7 cellular contexts compared by ENCODE assay signal in genomic region chr14:69699243-69699642, GRCh38.
A peak's percentile ranks its signal among the peaks of the same experiment; 100 is the strongest.
DNase-seq lines count a peak whose midpoint lies in the region; ATAC-seq, FAIRE-seq and TF ChIP-seq lines count a peak whose summit lies in the region.
"Not testable (repeated sequence)": the region's sequence is repeated elsewhere in the genome, so short reads cannot be mapped to it uniquely, and the experiment has no call there.

No MANE protein-coding gene starts in this region.

- peaks cover 98% of the 10 kb centered on the region for H3K79me2 ChIP-seq in OCI-LY7 (ENCODE audit: insufficient read depth, low read depth, low read length)
- peaks cover 84% of the 10 kb centered on the region for H3K79me2 ChIP-seq in GM12878 (ENCODE audit: control insufficient read depth, insufficient read depth, low read length)

- peaks cover 96% of the 10 kb centered on the region for H3K4me1 Mint-ChIP-seq in activated CD4-positive, alpha-beta memory T cell treated with anti-CD3 and anti-CD28 coated beads for 36 hours (ENCODE audit: low read depth)
- peaks cover 85% of the 10 kb centered on the region for H3K4me1 Mint-ChIP-seq in activated T-helper 2 cell treated with anti-CD3 and anti-CD28 coated beads, Interferon-gamma antibody, Interleukin-2, Interleukin-4, amounts not matched to agents 10 μg/mL and 5 μg/mL and 100 μg/mL, durations not matched to agents 14 hours and 24 hours and 36 hours (ENCODE audit: low read depth)
- peaks cover 95 to 100% of the 10 kb centered on the region in 2 donors for H3K4me1 Mint-ChIP-seq in immature natural killer cell

- H3K9me3 ChIP-seq in OCI-LY7 (ENCODE audit: low read length); GM12878 (replicated peaks; ENCODE audit: control insufficient read depth, insufficient read depth, low read length): not testable (repeated sequence)

- not testable (repeated sequence) for FAIRE-seq in GM12878 (lab: Jason Lieb, UNC)

- H3K27ac Mint-ChIP-seq in activated CD4-positive, alpha-beta memory T cell treated with anti-CD3 and anti-CD28 coated beads for 36 hours: peak overlapping the region; percentile 10
- H3K27ac Mint-ChIP-seq in activated T-helper 2 cell treated with anti-CD3 and anti-CD28 coated beads, Interferon-gamma antibody, Interleukin-2, Interleukin-4, amounts not matched to agents 10 μg/mL and 5 μg/mL and 100 μg/mL, durations not matched to agents 14 hours and 24 hours and 36 hours: peak overlapping the region; percentile 35
- H3K27ac Mint-ChIP-seq in immature natural killer cell: peak overlapping the region; percentile 31 to 75 (median 56)

- ATAC-seq in GM12878: not testable (repeated sequence)
- peak; percentile 41 for ATAC-seq in stimulated activated naive CD8-positive, alpha-beta T cell treated with anti-CD3 and anti-CD28 coated beads, Interleukin-15, Interleukin-2, amounts not matched to agents 100 U/mL and 50 U/mL, for 24 hours

- TF ChIP-seq RAD21 in GM12878 (IDR thresholded peaks at IDR 0.05; ENCODE audit: insufficient read depth, low read depth, low read length): not testable (repeated sequence)

- H3K27me3 Mint-ChIP-seq in activated CD4-positive, alpha-beta memory T cell treated with anti-CD3 and anti-CD28 coated beads for 36 hours; activated T-helper 2 cell treated with anti-CD3 and anti-CD28 coated beads, Interferon-gamma antibody, Interleukin-2, Interleukin-4, amounts not matched to agents 10 μg/mL and 5 μg/mL and 100 μg/mL, durations not matched to agents 14 hours and 24 hours and 36 hours (ENCODE audit: low read depth); immature natural killer cell (ENCODE audit: low read depth in 3 of 3): not testable (repeated sequence)

- POLR2A ChIA-PET in OCI-LY7 (lab: Charles Lee): interaction anchor here (0.7 to 0.9 kb wide), 3 partner anchors 9 to 86 kb away, joined by 3 to 5 read pairs (median 4); no protein-coding TSS in a partner anchor
- POLR2A ChIA-PET in activated CD4-positive, alpha-beta memory T cell treated with anti-CD3 and anti-CD28 coated beads for 36 hours (lab: Charles Lee): interaction anchor here (2.2 kb wide), 1 partner anchor 12 kb away, joined by 8 read pairs; no protein-coding TSS in a partner anchor
- POLR2A ChIA-PET in GM12878 (lab: Charles Lee): interaction anchor here (0.5 to 1.8 kb wide), 4 partner anchors 10 to 48 kb away, joined by 3 to 10 read pairs (median 4); no protein-coding TSS in a partner anchor

- 0 out of 2 replicates have a peak overlapping the region, but pooled peaks have one; percentile 22 for H3K4me2 ChIP-seq in OCI-LY7 (ENCODE audit: low read length)
- peak overlapping the region; percentile 10; the same call in 1 of the 2 replicates for H3K4me2 ChIP-seq in GM12878 (ENCODE audit: control insufficient read depth, insufficient read depth)

- H3K27me3 ChIP-seq in GM12878 (replicated peaks in 1 of 2; ENCODE audit: control insufficient read depth in 2 of 2, insufficient read depth in 2 of 2, low read length in 1 of 2): not testable (repeated sequence)

- H3K9me2 ChIP-seq in OCI-LY7 (ENCODE audit: insufficient read depth, low read length): not testable (repeated sequence)

- DNase-seq in OCI-LY7 (ENCODE audit: low spot score); activated T-helper 2 cell treated with anti-CD3 and anti-CD28 coated beads, Interferon-gamma antibody, Interleukin-2, Interleukin-4, amounts not matched to agents 10 μg/mL and 5 μg/mL and 100 μg/mL, durations not matched to agents 14 hours and 24 hours and 36 hours (ENCODE audit: low spot score); GM12878 (ENCODE audit: low read depth, low spot score); immature natural killer cell: not testable (repeated sequence)
- peak; percentile 59 for DNase-seq in activated CD4-positive, alpha-beta memory T cell treated with anti-CD3 and anti-CD28 coated beads for 36 hours
- DNase-seq in stimulated activated CD4-positive, alpha-beta T cell treated with anti-CD3 and anti-CD28 coated beads, Interleukin-15, amount 100 ng/mL, for 24 hours: peak; percentile 42
- peak; percentile 35 for DNase-seq in stimulated activated naive CD8-positive, alpha-beta T cell treated with anti-CD3 and anti-CD28 coated beads, Interleukin-15, Interleukin-2, amounts not matched to agents 100 U/mL and 50 U/mL, for 24 hours

- peaks cover 36% of the 10 kb centered on the region for H4K20me1 ChIP-seq in OCI-LY7 (ENCODE audit: insufficient read depth, low read length)
- H4K20me1 ChIP-seq in GM12878 (ENCODE audit: control insufficient read depth, insufficient read depth): not testable (repeated sequence)

- H3K36me3 Mint-ChIP-seq in activated CD4-positive, alpha-beta memory T cell treated with anti-CD3 and anti-CD28 coated beads for 36 hours: peaks cover 25% of the 10 kb centered on the region
- H3K36me3 Mint-ChIP-seq in activated T-helper 2 cell treated with anti-CD3 and anti-CD28 coated beads, Interferon-gamma antibody, Interleukin-2, Interleukin-4, amounts not matched to agents 10 μg/mL and 5 μg/mL and 100 μg/mL, durations not matched to agents 14 hours and 24 hours and 36 hours (ENCODE audit: low read depth): peaks cover 30% of the 10 kb centered on the region
- H3K36me3 Mint-ChIP-seq in immature natural killer cell: not testable (repeated sequence)

- not testable (repeated sequence) for TF ChIP-seq POLR2A in GM12878 (IDR thresholded peaks at IDR 0.05; ENCODE audit: low read depth, low read length)

- H3K9ac ChIP-seq in GM12878 (ENCODE audit: control insufficient read depth, insufficient read depth, low read length): not testable (repeated sequence)

- H3K4me1 ChIP-seq in OCI-LY7 (ENCODE audit: insufficient read depth, low read length, poor library complexity, severe bottlenecking) (peaks cover 92% of the 10 kb centered on the region), GM12878 (ENCODE audit: control insufficient read depth, insufficient read depth, low read length) (peaks cover 76% of the 10 kb centered on the region)

- not testable (repeated sequence) for H3K9me3 Mint-ChIP-seq in activated CD4-positive, alpha-beta memory T cell treated with anti-CD3 and anti-CD28 coated beads for 36 hours; activated T-helper 2 cell treated with anti-CD3 and anti-CD28 coated beads, Interferon-gamma antibody, Interleukin-2, Interleukin-4, amounts not matched to agents 10 μg/mL and 5 μg/mL and 100 μg/mL, durations not matched to agents 14 hours and 24 hours and 36 hours; immature natural killer cell

- peak overlapping the region; percentile 6 for H3K4me3 Mint-ChIP-seq in activated CD4-positive, alpha-beta memory T cell treated with anti-CD3 and anti-CD28 coated beads for 36 hours
- not testable (repeated sequence) for H3K4me3 Mint-ChIP-seq in activated T-helper 2 cell treated with anti-CD3 and anti-CD28 coated beads, Interferon-gamma antibody, Interleukin-2, Interleukin-4, amounts not matched to agents 10 μg/mL and 5 μg/mL and 100 μg/mL, durations not matched to agents 14 hours and 24 hours and 36 hours (ENCODE audit: low read depth)
- H3K4me3 Mint-ChIP-seq in immature natural killer cell: peak overlapping the region in 1 of 5 donors; percentile 34

- BruUV-seq in OCI-LY7 (replicated peaks; lab: Mats Ljungman, UMichigan); GM12878 (replicated peaks; lab: Mats Ljungman, UMichigan): not testable (repeated sequence)

- intact Hi-C loops in OCI-LY7 (cut with micrococcal nuclease; ENCODE audit: unreplicated experiment); activated CD4-positive, alpha-beta memory T cell treated with anti-CD3 and anti-CD28 coated beads for 36 hours (cut with micrococcal nuclease); GM12878 (cut with micrococcal nuclease; ENCODE audit: unreplicated experiment): not testable (repeated sequence)
- intact Hi-C loops in activated T-helper 2 cell treated with anti-CD3 and anti-CD28 coated beads, Interferon-gamma antibody, Interleukin-2, Interleukin-4, amounts not matched to agents 10 μg/mL and 5 μg/mL and 100 μg/mL, durations not matched to agents 14 hours and 24 hours and 36 hours (cut with micrococcal nuclease): loop anchor here (5.0 kb wide), 1 partner anchor 68 kb away; the partner anchor contains the start of gene SRSF5

- CTCF ChIA-PET in OCI-LY7 (lab: Charles Lee; ENCODE audit: unreplicated experiment): not testable (repeated sequence)
- CTCF ChIA-PET in activated CD4-positive, alpha-beta memory T cell treated with anti-CD3 and anti-CD28 coated beads for 36 hours (lab: Charles Lee): interaction anchor here (1.0 to 2.3 kb wide), 2 partner anchors 11 to 14 kb away, joined by 3 to 9 read pairs; no protein-coding TSS in a partner anchor
- CTCF ChIA-PET in GM12878 (lab: Yijun Ruan, JAX): interaction anchor here (1.4 to 1.5 kb wide), 2 partner anchors 10 to 70 kb away, joined by 3 to 5 read pairs; no protein-coding TSS in a partner anchor

- RAD21 ChIA-PET in GM12878 (lab: Charles Lee; ENCODE audit: unreplicated experiment): interaction anchor here (1.5 to 2.7 kb wide), 2 partner anchors 28 to 94 kb away, joined by 3 to 8 read pairs; no protein-coding TSS in a partner anchor

- H3K36me3 ChIP-seq in OCI-LY7 (ENCODE audit: insufficient read depth, low read length): peaks cover 14% of the 10 kb centered on the region
- H3K36me3 ChIP-seq in GM12878 (ENCODE audit: control insufficient read depth in 2 of 2, insufficient read depth in 2 of 2, low read length in 1 of 2): not testable (repeated sequence)

- not testable (repeated sequence) for H3K27ac ChIP-seq in OCI-LY7 (ENCODE audit: low read depth, low read length, poor library complexity, severe bottlenecking); GM12878 (ENCODE audit: control insufficient read depth, insufficient read depth)

- 35% methylated on average over 6 of the region's 6 CpGs for WGBS in GM12878 (ENCODE audit: insufficient coverage, insufficient replicate concordance, low lambda C conversion rate, missing lambda C conversion rate)

- H2AFZ ChIP-seq in OCI-LY7 (ENCODE audit: low read length); GM12878 (ENCODE audit: control insufficient read depth, low read depth, low read length): not testable (repeated sequence)

- TF ChIP-seq CTCF in OCI-LY7 (conservative IDR thresholded peaks at IDR 0.05; ENCODE audit: low read length); GM12878 (IDR thresholded peaks at IDR 0.05 in 2 of 3, conservative IDR thresholded peaks at IDR 0.05 in 1 of 3; ENCODE audit: control insufficient read depth in 2 of 3, extremely low read depth in 1 of 3, insufficient read depth in 1 of 3, low read depth in 3 of 3, low read length in 3 of 3): not testable (repeated sequence)

- H3K4me3 ChIP-seq in OCI-LY7 (ENCODE audit: low read depth, low read length, poor library complexity, severe bottlenecking); GM12878: not testable (repeated sequence)

- not testable (repeated sequence) for TF ChIP-seq EP300 in GM12878 (IDR thresholded peaks at IDR 0.05; ENCODE audit: borderline replicate concordance in 1 of 2, control insufficient read depth in 1 of 2, low read depth in 2 of 2, low read length in 2 of 2)

- SMC1A ChIA-PET in GM12878 (lab: Charles Lee; ENCODE audit: uncharacterized antibody, unreplicated experiment): interaction anchor here (0.7 to 1.7 kb wide), 8 partner anchors 10 to 95 kb away, joined by 3 to 9 read pairs (median 4); no protein-coding TSS in a partner anchor

- in situ Hi-C loops in GM12878 (cut with MboI): not testable (repeated sequence)
